In genomic region chrX:119790977-119791436, GRCh38 we compare ENCODE assay signal across 8 cellular contexts. TPM values are rescaled to one million over a fixed set of nuclear protein-coding genes. Genes with fewer than 3 reads are reported as not detected.
A peak's percentile ranks its signal among the peaks of the same experiment; 100 is the strongest.
DNase-seq lines count a peak whose midpoint lies in the region; ATAC-seq and TF ChIP-seq lines count a peak whose summit lies in the region.

No MANE protein-coding gene starts in this region.

- DNase-seq in AG20443 (ENCODE audit: low spot score) = peak; percentile 18
- DNase-seq in T-helper 1 cell = peak in 4 of 5 donors; percentile 15 to 53 (median 17)
- DNase-seq in cardiac fibroblast (ENCODE audit: low read depth in 2 of 2) = peak; percentile 43 to 52
- peak; percentile 24 to 34 for DNase-seq in left colon
- peak; percentile 47 for DNase-seq in stimulated activated CD4-positive, alpha-beta T cell treated with anti-CD3 and anti-CD28 coated beads, Interleukin-4, amount 100 ng/mL, for 24 hours
- DNase-seq in OCI-M2 (lab: John Stamatoyannopoulos, UW; ENCODE audit: unreplicated experiment) = no peak

- intact Hi-C loops in left colon (cut with DNase I, micrococcal nuclease) = no loop called here

- TF ChIP-seq CTCF in cardiac fibroblast (IDR thresholded peaks at IDR 0.05; ENCODE audit: low read depth, low read length) = no peak

- peak; percentile 34 for ATAC-seq in GM19035 (IDR thresholded peaks at IDR 0.05; ENCODE audit: unreplicated experiment)
- ATAC-seq in HG03378 (IDR thresholded peaks at IDR 0.05; ENCODE audit: unreplicated experiment) = peak; percentile 26
- peak; percentile 36 for ATAC-seq in left colon

- H3K4me3 ChIP-seq in cardiac fibroblast (replicated peaks in 1 of 2; ENCODE audit: low read depth in 2 of 2, low read length in 2 of 2) = peak overlapping the region; percentile 72 to 74

RNA-seq across cellular contexts. Expression of gene RPL39, which starts 0.4 kb away (rescaled TPM):
- 1,000 to 10,000 TPM; 1,215 to 1,372 TPM for total RNA-seq in left colon

RNA-seq across cellular contexts. Expression of gene SOWAHD, which starts 32.6 kb away (rescaled TPM):
- 1 to 10 TPM; 3.0 to 3.5 TPM for total RNA-seq in left colon
